In genomic region chr17:82665891-82666290, GRCh38 we compare ENCODE assay signal across 1 cellular context.
TF ChIP-seq lines count a peak whose summit lies in the region.

No MANE protein-coding gene starts in this region.

TF ChIP-seq in HepG2, 621 proteins besides CTCF, POLR2A, EP300 and RAD21:
- TF ChIP-seq MAZ (IDR thresholded peaks at IDR 0.05; ENCODE audit: borderline replicate concordance, low read depth, low read length) = no peak
- TF ChIP-seq MAZ (CRISPR knock-in tag; IDR thresholded peaks at IDR 0.05; ENCODE audit: low read depth) = no peak
- TF ChIP-seq ZNF776 (CRISPR knock-in tag; IDR thresholded peaks at IDR 0.05) = no peak
- no peak for TF ChIP-seq NAIF1 (CRISPR knock-in tag; IDR thresholded peaks at IDR 0.05; ENCODE audit: borderline replicate concordance)
- TF ChIP-seq, protein P1, sequence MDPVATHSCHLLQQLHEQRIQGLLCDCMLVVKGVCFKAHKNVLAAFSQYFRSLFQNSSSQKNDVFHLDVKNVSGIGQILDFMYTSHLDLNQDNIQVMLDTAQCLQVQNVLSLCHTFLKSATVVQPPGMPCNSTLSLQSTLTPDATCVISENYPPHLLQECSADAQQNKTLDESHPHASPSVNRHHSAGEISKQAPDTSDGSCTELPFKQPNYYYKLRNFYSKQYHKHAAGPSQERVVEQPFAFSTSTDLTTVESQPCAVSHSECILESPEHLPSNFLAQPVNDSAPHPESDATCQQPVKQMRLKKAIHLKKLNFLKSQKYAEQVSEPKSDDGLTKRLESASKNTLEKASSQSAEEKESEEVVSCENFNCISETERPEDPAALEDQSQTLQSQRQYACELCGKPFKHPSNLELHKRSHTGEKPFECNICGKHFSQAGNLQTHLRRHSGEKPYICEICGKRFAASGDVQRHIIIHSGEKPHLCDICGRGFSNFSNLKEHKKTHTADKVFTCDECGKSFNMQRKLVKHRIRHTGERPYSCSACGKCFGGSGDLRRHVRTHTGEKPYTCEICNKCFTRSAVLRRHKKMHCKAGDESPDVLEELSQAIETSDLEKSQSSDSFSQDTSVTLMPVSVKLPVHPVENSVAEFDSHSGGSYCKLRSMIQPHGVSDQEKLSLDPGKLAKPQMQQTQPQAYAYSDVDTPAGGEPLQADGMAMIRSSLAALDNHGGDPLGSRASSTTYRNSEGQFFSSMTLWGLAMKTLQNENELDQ (CRISPR knock-in tag; IDR thresholded peaks at IDR 0.05; ENCODE audit: borderline replicate concordance) = no peak
- TF ChIP-seq ZSCAN20 (CRISPR knock-in tag; IDR thresholded peaks at IDR 0.05; ENCODE audit: borderline replicate concordance) = no peak
- TF ChIP-seq KLF12 (CRISPR knock-in tag; IDR thresholded peaks at IDR 0.05; ENCODE audit: borderline replicate concordance) = no peak
- no peak for TF ChIP-seq ZNF883 (CRISPR knock-in tag; IDR thresholded peaks at IDR 0.05; ENCODE audit: not compliant biosample characterization)
- no peak for TF ChIP-seq ZNF382 (CRISPR knock-in tag; IDR thresholded peaks at IDR 0.05; ENCODE audit: borderline replicate concordance)
- TF ChIP-seq PCBP2 (optimal IDR thresholded peaks at IDR 0.05; ENCODE audit: low read depth, low read length, poor library complexity, severe bottlenecking) = no peak
- no peak for TF ChIP-seq ZNF878 (CRISPR knock-in tag; IDR thresholded peaks at IDR 0.05)
- TF ChIP-seq ZNF746 (CRISPR knock-in tag; IDR thresholded peaks at IDR 0.05) = no peak
